In the genomic region with DNA sequence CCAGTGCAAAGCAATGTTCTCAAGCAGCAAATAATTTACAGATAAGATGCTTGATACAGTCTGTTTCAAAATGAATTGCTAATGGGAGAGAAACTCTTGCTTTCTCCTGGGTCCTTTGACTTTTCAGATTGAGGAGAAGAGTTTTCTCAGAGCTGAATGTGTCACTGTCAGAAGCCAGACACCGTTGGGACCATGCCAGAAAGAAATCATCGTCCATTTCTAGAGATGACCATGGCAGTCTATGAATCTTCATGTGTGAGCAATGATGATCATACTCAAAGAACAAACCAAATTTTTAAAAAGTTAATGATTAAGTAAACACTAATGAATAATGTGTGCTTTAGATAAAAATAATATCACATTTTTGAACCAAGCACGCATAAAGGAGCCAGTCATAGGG, we compare ENCODE assay signal across 29 cellular contexts.
"Had no signal": no experiment of that assay in that cellular context is flagged by ENCODE, and none has a peak within 500 bp of the region (broad histone marks: within the 10 kb centered on the region; RNA-seq: fewer than 3 reads in every experiment).

No MANE protein-coding gene starts in this region.

- H3K4me2 ChIP-seq: smooth muscle cell had no signal

- H3K9me3 ChIP-seq: body of pancreas, ovary, right lobe of liver, stomach, tibial artery had no signal

- H3K27ac ChIP-seq: body of pancreas, dorsolateral prefrontal cortex, ovary, right lobe of liver, stomach had no signal

- H3K4me1 ChIP-seq: body of pancreas, right lobe of liver had no signal

- H3K4me3 ChIP-seq: body of pancreas, coronary artery, dorsolateral prefrontal cortex, ovary, right lobe of liver, smooth muscle cell, stomach, tibial artery had no signal

- DNase-seq: activated CD4-positive, alpha-beta T cell treated with anti-CD3 and anti-CD28 coated beads for 36 hours; activated CD4-positive, CD25-positive, alpha-beta regulatory T cell; activated CD8-positive, alpha-beta memory T cell treated with anti-CD3 and anti-CD28 coated beads, Interleukin-2, amount 10 ng/mL, durations not matched to agents 7 days and 5 days; activated CD8-positive, alpha-beta T cell treated with anti-CD3 and anti-CD28 coated beads, Interleukin-2, amount 10 ng/mL, durations not matched to agents 7 days and 5 days; activated naive CD4-positive, alpha-beta T cell; activated T-cell treated with anti-CD3 and anti-CD28 coated beads, Interleukin-2, amount 50 U/mL, for 72 hours; body of pancreas; dorsolateral prefrontal cortex; effector memory CD8-positive, alpha-beta T cell; glutamatergic neuron; left cardiac atrium; left ventricle myocardium superior; naive thymus-derived CD4-positive, alpha-beta T cell; ovary; right lobe of liver; stimulated activated CD4-positive, alpha-beta T cell treated with anti-CD3 and anti-CD28 coated beads, Interleukin-1b, Interleukin-23, amount 100 ng/mL, for 48 hours; stimulated activated CD4-positive, alpha-beta T cell treated with anti-CD3 and anti-CD28 coated beads, Interleukin-4, amount 100 ng/mL, for 4 hours; stimulated activated CD8-positive, alpha-beta memory T cell treated with anti-CD3 and anti-CD28 coated beads, Interleukin-4, amount 100 ng/mL, for 48 hours; stomach; T-helper 1 cell; tibial artery had no signal

- H3K36me3 ChIP-seq: ovary, right lobe of liver, stomach, tibial artery had no signal

- H3K27me3 ChIP-seq: body of pancreas, dorsolateral prefrontal cortex, ovary, right lobe of liver, stomach, tibial artery had no signal

- ATAC-seq: activated CD4-positive, alpha-beta T cell treated with anti-CD3 and anti-CD28 coated beads for 36 hours; activated CD8-positive, alpha-beta memory T cell treated with anti-CD3 and anti-CD28 coated beads, Interleukin-2, amount 10 ng/mL, durations not matched to agents 7 days and 5 days; activated CD8-positive, alpha-beta T cell treated with anti-CD3 and anti-CD28 coated beads, Interleukin-2, amount 10 ng/mL, durations not matched to agents 7 days and 5 days; activated naive CD4-positive, alpha-beta T cell treated with anti-CD3 and anti-CD28 coated beads, Interleukin-2, amount 50 U/mL, for 72 hours; activated T-cell treated with anti-CD3 and anti-CD28 coated beads, Interleukin-2, amount 50 U/mL, for 72 hours; body of pancreas; effector memory CD8-positive, alpha-beta T cell; esophagus mucosa; left ventricle myocardium superior; naive thymus-derived CD4-positive, alpha-beta T cell; right lobe of liver; stimulated activated memory B cell treated with anti-CD40 and anti-IgM and Interleukin-4, amounts not matched to agents 10 μg/mL and 1 μg/mL and 100 μg/mL, for 72 hours had no signal

- FAIRE-seq: endothelial cell of umbilical vein, frontal cortex, islet of Langerhans had no signal
